In genomic region chr19:46116121-46116520, GRCh38 we compare ENCODE assay signal across 15 cellular contexts. TPM values are rescaled to one million over a fixed set of nuclear protein-coding genes. Genes with fewer than 3 reads are reported as not detected.
DNase-seq lines count a peak whose midpoint lies in the region; ATAC-seq and TF ChIP-seq lines count a peak whose summit lies in the region.
"Had no signal": no experiment of that assay in that cellular context is flagged by ENCODE, and none has a peak within 500 bp of the region (broad histone marks: within the 10 kb centered on the region; RNA-seq: fewer than 3 reads in every experiment).

No MANE protein-coding gene starts in this region.

- WGBS in suprapubic skin = 50% methylated on average over 3 of the region's 3 CpGs

- H3K27me3 ChIP-seq in KMS-11 (ENCODE audit: insufficient read depth, low read depth) (no peaks in the 10 kb centered on the region; the same call in 1 of the 2 replicates), suprapubic skin (peaks cover 24% of the 10 kb centered on the region)

- no peaks in the 10 kb centered on the region for H4K20me1 ChIP-seq in KMS-11 (ENCODE audit: insufficient read depth)

- ATAC-seq in omental fat pad (ENCODE audit: low FRiP score) (no peak), GM21360 (IDR thresholded peaks at IDR 0.05; ENCODE audit: unreplicated experiment) (no peak)

- no peaks in the 10 kb centered on the region for H3K79me2 ChIP-seq in KMS-11 (ENCODE audit: insufficient read depth, low read depth)

- CTCF ChIA-PET in RWPE1 (lab: Yijun Ruan, JAX) = interaction anchor here (0.6 kb wide), 1 partner anchor 973 kb away, joined by 6 read pairs; no protein-coding TSS in a partner anchor

- H3K9ac ChIP-seq in KMS-11 = no peak overlapping the region

- no peak for TF ChIP-seq EP300 in suprapubic skin (IDR thresholded peaks at IDR 0.05)

- no peak for DNase-seq in RWPE1 (ENCODE audit: low spot score)
- DNase-seq in epithelial cell of prostate (ENCODE audit: low read depth, low spot score) = no peak
- DNase-seq in suprapubic skin (ENCODE audit: low spot score in 2 of 2) = no peak
- no peak for DNase-seq in HK-2 (ENCODE audit: unreplicated experiment)
- DNase-seq in omental fat pad (ENCODE audit: low spot score) = no peak
- DNase-seq: DMS79, H9, Kasumi-1, NCI-H1092, NCI-H1436, NCI-H187 treated with DMSO at 0.1 percent for 48 hours had no signal

- POLR2A ChIA-PET in RWPE1 (lab: Yijun Ruan, JAX; ENCODE audit: low non-redundant PET) = no interaction called here

- no peaks in the 10 kb centered on the region for H3K9me3 ChIP-seq in suprapubic skin

- H3K4me3 ChIP-seq in KMS-11 (IDR thresholded peaks at IDR 0.05; ENCODE audit: insufficient read depth, low read depth, low read length) = no peak overlapping the region
- H3K4me3 ChIP-seq in suprapubic skin = no peak overlapping the region

- TF ChIP-seq CTCF in KMS-11 (conservative IDR thresholded peaks at IDR 0.05; ENCODE audit: low read depth, low read length) (no peak), RWPE1 (conservative IDR thresholded peaks at IDR 0.05; ENCODE audit: low read depth) (no peak), suprapubic skin (IDR thresholded peaks at IDR 0.05) (no peak), omental fat pad (IDR thresholded peaks at IDR 0.05) (no peak)

- H3K4me2 ChIP-seq in KMS-11 = peak overlapping the region; percentile 77

- TF ChIP-seq POLR2A in suprapubic skin (IDR thresholded peaks at IDR 0.05) = no peak

- H3K27ac ChIP-seq in KMS-11 (no peak overlapping the region), RWPE1 (peak overlapping the region; percentile 68), epithelial cell of prostate (peak overlapping the region; percentile 56), suprapubic skin (peak overlapping the region; percentile 15)

- peaks cover 22% of the 10 kb centered on the region for H3K4me1 ChIP-seq in KMS-11 (ENCODE audit: low read depth, poor library complexity, severe bottlenecking)
- H3K4me1 ChIP-seq in suprapubic skin = peaks cover 28% of the 10 kb centered on the region

- H3K36me3 ChIP-seq in KMS-11 (ENCODE audit: insufficient read depth) (no peaks in the 10 kb centered on the region), suprapubic skin (no peaks in the 10 kb centered on the region)

- no peak overlapping the region for H2AFZ ChIP-seq in KMS-11 (ENCODE audit: low read depth)

RNA-seq across cellular contexts. Expression of gene IGFL3, which starts 8.4 kb away (rescaled TPM):
- total RNA-seq in suprapubic skin (10 to 100 TPM; 10.2 to 49.4 (median 16.8) TPM), omental fat pad (not detected)
- total RNA-seq: CD4-positive, CD25-positive, alpha-beta regulatory T cell; H9; NCI-H460 had no signal

RNA-seq across cellular contexts. Expression of gene IGFL2, which starts 31.9 kb away (rescaled TPM):
- total RNA-seq in suprapubic skin (10 to 100 TPM; 10.1 to 39.2 (median 16.1) TPM), omental fat pad (1 to 10 TPM in 1 of 4 donors, under 1 TPM in 1, not detected in 2; 0.84 to 1.5 TPM)
- total RNA-seq: CD4-positive, CD25-positive, alpha-beta regulatory T cell; H9; NCI-H460 had no signal

Comparison
In these comparisons a context has a peak if more than half of its experiments do, and no peak if none do; other contexts are left out.
1. RNA of gene IGFL3, which starts 8.4 kb away (total RNA-seq): 10.2 to 49.4 TPM in suprapubic skin; not detected in omental fat pad; every median in the first group is over 10 times any median in the second.
2. RNA of gene IGFL2, which starts 31.9 kb away (total RNA-seq): 10.1 to 39.2 TPM in suprapubic skin; 0.84 to 1.5 TPM in omental fat pad; every median in the first group is over 4 times any median in the second.